8 cellular contexts compared by ENCODE assay signal in the genomic region with DNA sequence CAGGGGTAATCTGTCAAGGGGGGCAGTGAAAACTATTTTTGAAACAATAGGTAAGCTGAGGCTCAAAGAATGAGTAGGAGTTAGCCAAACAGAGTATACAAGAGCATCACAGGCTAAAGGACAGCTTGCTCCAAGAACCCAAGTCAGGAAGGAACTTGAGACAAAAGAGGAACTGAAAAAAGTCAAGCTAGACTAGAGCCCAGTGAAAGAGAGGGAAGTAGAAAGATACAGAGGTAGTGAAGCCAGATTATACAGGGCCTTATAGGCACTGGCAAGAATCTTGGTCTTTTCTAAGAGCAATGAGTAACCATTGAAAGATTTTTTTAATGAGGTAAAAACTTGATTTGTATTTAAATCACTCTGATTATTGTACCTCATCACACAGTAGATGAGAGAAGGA.
DNase-seq lines count a peak whose midpoint lies in the region; ATAC-seq, FAIRE-seq and TF ChIP-seq lines count a peak whose summit lies in the region.

No MANE protein-coding gene starts in this region.

- no peaks in the 10 kb centered on the region for H3K36me3 ChIP-seq in Panc1 (ENCODE audit: control insufficient read depth, insufficient read depth, low read length)
- no peaks in the 10 kb centered on the region for H3K36me3 ChIP-seq in skeletal muscle tissue (ENCODE audit: control insufficient read depth in 3 of 3, insufficient read depth in 3 of 3, low read length in 3 of 3)

- H3K4me3 ChIP-seq in Panc1 (ENCODE audit: low read depth in 2 of 2, low read length in 2 of 2) (no peak overlapping the region), skeletal muscle tissue (ENCODE audit: low read length in 3 of 3) (no peak overlapping the region)

- no peaks in the 10 kb centered on the region for H3K9me3 ChIP-seq in Panc1 (ENCODE audit: control insufficient read depth, insufficient read depth, low read depth, low read length)
- no peaks in the 10 kb centered on the region for H3K9me3 ChIP-seq in skeletal muscle tissue (ENCODE audit: control insufficient read depth in 3 of 3, low read length in 3 of 3)

- intact Hi-C loops in Panc1 (cut with micrococcal nuclease; ENCODE audit: unreplicated experiment), result no loop called here

- H3K27me3 ChIP-seq in Panc1 (ENCODE audit: control insufficient read depth, insufficient read depth, low read length), result no peaks in the 10 kb centered on the region
- no peaks in the 10 kb centered on the region for H3K27me3 ChIP-seq in skeletal muscle tissue (ENCODE audit: control insufficient read depth in 3 of 3, insufficient read depth in 3 of 3, low read length in 3 of 3)

- in situ Hi-C loops in Panc1 (cut with HindIII; ENCODE audit: low pct_unique_long_range_greater_than_20kb, low sequenced_read_pairs), result no loop called here

- no peak overlapping the region for H3K9ac ChIP-seq in skeletal muscle tissue (ENCODE audit: low read depth in 1 of 3, low read length in 3 of 3)

- TF ChIP-seq CTCF in Panc1 (IDR thresholded peaks at IDR 0.05) (no peak), D721Med (IDR thresholded peaks at IDR 0.05; ENCODE audit: insufficient read depth, missing control alignments) (no peak)

- H3K4me1 ChIP-seq in Panc1 (ENCODE audit: control insufficient read depth, insufficient read depth, low read length) (peaks cover 57% of the 10 kb centered on the region), skeletal muscle tissue (ENCODE audit: control insufficient read depth in 3 of 3, insufficient read depth in 3 of 3, low read length in 3 of 3) (peaks cover 50 to 64% (median 60%) of the 10 kb centered on the region in 3 donors)

- CTCF ChIA-PET in Panc1 (lab: Charles Lee), result no interaction called here

- peak overlapping the region; percentile 51 for H3K27ac ChIP-seq in Panc1 (ENCODE audit: low read length)
- H3K27ac ChIP-seq in skeletal muscle tissue (ENCODE audit: low read depth, low read length), result peak overlapping the region; percentile 81

- no TSS peak for BruUV-seq in Panc1 (replicated peaks; lab: Mats Ljungman, UMichigan)

- FAIRE-seq in D721Med (lab: Jason Lieb, UNC), result no peak

- DNase-seq in Panc1 (ENCODE audit: low read depth, low spot score) (no peak), NCI-H1092 treated with DMSO at 0.1 percent for 48 hours (lab: John Stamatoyannopoulos, UW) (no peak), NCI-H2029 treated with DMSO at 0.1 percent for 48 hours (lab: John Stamatoyannopoulos, UW) (no peak), D721Med (ENCODE audit: insufficient read length, low spot score) (no peak), dermis blood vessel endothelial cell (no peak)

- ATAC-seq in GM18909 (IDR thresholded peaks at IDR 0.05; ENCODE audit: poor library complexity, unreplicated experiment) (peak; percentile 81), HG02943 (IDR thresholded peaks at IDR 0.05; ENCODE audit: low read depth, unreplicated experiment) (peak; percentile 61), Panc1 (no peak)

- POLR2A ChIA-PET in Panc1 (lab: Charles Lee), result no interaction called here
